ENCODE assay signal across 9 cellular contexts in the genomic region with DNA sequence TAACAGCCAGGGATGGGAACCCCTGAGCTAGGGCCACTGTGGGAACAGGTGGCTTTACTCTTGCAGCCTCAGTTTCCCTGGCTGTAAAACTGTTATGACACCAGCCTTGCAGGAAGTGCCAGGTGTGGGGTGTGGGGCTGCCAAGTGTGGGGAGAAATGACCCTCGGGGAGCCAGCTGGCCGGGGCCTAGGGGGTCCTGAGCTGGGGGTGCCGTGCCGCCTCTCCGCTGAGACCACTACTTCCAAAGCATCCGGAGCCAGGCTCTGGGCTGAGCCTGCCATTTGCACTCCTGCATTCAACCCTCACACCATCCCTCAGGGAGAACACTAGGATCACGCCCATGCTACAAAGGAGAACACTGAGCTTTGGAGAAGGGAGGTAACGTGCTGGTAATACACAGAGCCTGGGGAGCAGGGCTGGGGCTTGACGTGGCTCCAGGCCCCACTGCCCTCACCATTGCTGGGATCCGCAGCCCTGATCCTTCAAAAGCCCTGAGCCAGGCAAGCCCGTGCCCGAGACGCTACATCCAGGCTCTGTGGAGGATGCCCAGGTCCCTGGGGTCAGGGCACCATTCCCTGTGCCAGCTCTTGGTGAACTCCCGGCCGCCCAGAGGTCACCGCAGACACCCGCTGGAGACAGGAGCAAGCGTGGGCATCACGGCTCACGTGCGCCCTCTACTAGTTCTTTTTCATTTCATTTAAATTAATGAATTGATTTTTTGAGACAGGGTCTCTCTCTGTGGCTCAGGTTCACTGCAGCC. TPM values are rescaled to one million over a fixed set of nuclear protein-coding genes. Genes with fewer than 3 reads are reported as not detected.
DNase-seq lines count a peak whose midpoint lies in the region; ATAC-seq and TF ChIP-seq lines count a peak whose summit lies in the region.
"Had no signal": no experiment of that assay in that cellular context is flagged by ENCODE, and none has a peak within 500 bp of the region (broad histone marks: within the 10 kb centered on the region; RNA-seq: fewer than 3 reads in every experiment).

No MANE protein-coding gene starts in this region.

- H3K4me3 ChIP-seq in Jurkat, Clone E6-1 (ENCODE audit: low read length) = no peak overlapping the region
- H3K4me3 ChIP-seq in Peyer's patch (no peak overlapping the region), fibroblast of pulmonary artery (replicated peaks; ENCODE audit: low read depth, low read length) (no peak overlapping the region), neutrophil (ENCODE audit: low read depth in 1 of 2, low read length in 1 of 2) (no peak overlapping the region), suprapubic skin (no peak overlapping the region)

- H3K9me3 Mint-ChIP-seq in activated T-cell treated with anti-CD3 and anti-CD28 coated beads, Interleukin-2, amount 50 U/mL, for 72 hours = no peaks in the 10 kb centered on the region
- H3K9me3 Mint-ChIP-seq: IgD-negative memory B cell had no signal

- WGBS in suprapubic skin = 33% methylated on average over 18 of the region's 21 CpGs

- DNase-seq in CMK (ENCODE audit: low read depth) (peak; percentile 26), Peyer's patch (peak; percentile 47 to 86 (median 74)), fibroblast of pulmonary artery (ENCODE audit: low read depth) (peak; percentile 69), suprapubic skin (ENCODE audit: low spot score in 2 of 2) (peak; percentile 72 to 89), NCI-H187 treated with DMSO at 0.1 percent for 48 hours (lab: John Stamatoyannopoulos, UW) (no peak)
- DNase-seq in Jurkat, Clone E6-1 (ENCODE audit: low read depth, low spot score) = peak; percentile 59
- peak; percentile 66 to 69 for DNase-seq in activated T-cell treated with anti-CD3 and anti-CD28 coated beads, Interleukin-2, amount 50 U/mL, for 72 hours

- H3K36me3 Mint-ChIP-seq in activated T-cell treated with anti-CD3 and anti-CD28 coated beads, Interleukin-2, amount 50 U/mL, for 72 hours (ENCODE audit: insufficient read depth in 2 of 2) = no peaks in the 10 kb centered on the region

- no peaks in the 10 kb centered on the region for H3K4me1 Mint-ChIP-seq in activated T-cell treated with anti-CD3 and anti-CD28 coated beads, Interleukin-2, amount 50 U/mL, for 72 hours (ENCODE audit: low read depth)

- H3K27ac Mint-ChIP-seq in activated T-cell treated with anti-CD3 and anti-CD28 coated beads, Interleukin-2, amount 50 U/mL, for 72 hours = no peak overlapping the region

- peak; percentile 40 to 85 (median 76) for TF ChIP-seq CTCF in Peyer's patch (IDR thresholded peaks at IDR 0.05)
- TF ChIP-seq CTCF in fibroblast of pulmonary artery (IDR thresholded peaks at IDR 0.05; ENCODE audit: low read length, missing control alignments) = peak; percentile 55
- peak; percentile 46 for TF ChIP-seq CTCF in neutrophil (IDR thresholded peaks at IDR 0.05)
- TF ChIP-seq CTCF in suprapubic skin (IDR thresholded peaks at IDR 0.05) = peak; percentile 38 to 67

- peaks cover 14% of the 10 kb centered on the region for H3K27me3 Mint-ChIP-seq in activated T-cell treated with anti-CD3 and anti-CD28 coated beads, Interleukin-2, amount 50 U/mL, for 72 hours (ENCODE audit: low read depth)
- H3K27me3 Mint-ChIP-seq: IgD-negative memory B cell had no signal

- H3K4me1 ChIP-seq in Peyer's patch = peaks cover 0 to 19% (median 6%) of the 10 kb centered on the region in 4 donors
- H3K4me1 ChIP-seq in neutrophil (ENCODE audit: control insufficient read depth in 1 of 2, insufficient read depth in 1 of 2, low read depth in 1 of 2, low read length in 1 of 2) = peaks cover 6 to 8% of the 10 kb centered on the region in 2 experiments
- H3K4me1 ChIP-seq in suprapubic skin = peaks cover 33% of the 10 kb centered on the region

- TF ChIP-seq EP300 in suprapubic skin (IDR thresholded peaks at IDR 0.05) = no peak

- H3K9me3 ChIP-seq in Peyer's patch (no peaks in the 10 kb centered on the region), neutrophil (no peaks in the 10 kb centered on the region), suprapubic skin (no peaks in the 10 kb centered on the region)

- H3K27me3 ChIP-seq in Peyer's patch = no peaks in the 10 kb centered on the region
- peaks cover 16% of the 10 kb centered on the region for H3K27me3 ChIP-seq in neutrophil
- H3K27me3 ChIP-seq in suprapubic skin = no peaks in the 10 kb centered on the region

- no peaks in the 10 kb centered on the region for H3K36me3 ChIP-seq in Peyer's patch
- H3K36me3 ChIP-seq in neutrophil = no peaks in the 10 kb centered on the region
- H3K36me3 ChIP-seq in suprapubic skin = no peaks in the 10 kb centered on the region

- peak; percentile 39 to 55 for ATAC-seq in activated T-cell treated with anti-CD3 and anti-CD28 coated beads, Interleukin-2, amount 50 U/mL, for 72 hours (replicated peaks in 1 of 2)

- no peak overlapping the region for H3K4me3 Mint-ChIP-seq in activated T-cell treated with anti-CD3 and anti-CD28 coated beads, Interleukin-2, amount 50 U/mL, for 72 hours

- no peak for TF ChIP-seq POLR2A in Peyer's patch (IDR thresholded peaks at IDR 0.05)
- TF ChIP-seq POLR2A in suprapubic skin (IDR thresholded peaks at IDR 0.05) = no peak

- H3K27ac ChIP-seq in Peyer's patch (no peak overlapping the region), neutrophil (no peak overlapping the region), suprapubic skin (no peak overlapping the region)

RNA-seq across cellular contexts. Expression of gene GINS2, which starts 28.8 kb away (rescaled TPM):
- 76.8 TPM for polyA plus RNA-seq in Jurkat, Clone E6-1 (2012; ENCODE audit: insufficient read depth, insufficient read length)
- total RNA-seq in Peyer's patch (10 to 100 TPM in 1 of 4 donors, 1 to 10 TPM in 3; 2.9 to 10.7 (median 5.2) TPM), suprapubic skin (1 to 10 TPM in 3 of 4 donors, not detected in 1; 1.8 to 2.5 (median 1.9) TPM)
- 10 to 100 TPM; 32.6 to 55.6 TPM for total RNA-seq in activated T-cell treated with anti-CD3 and anti-CD28 coated beads, Interleukin-2, amount 50 U/mL, for 72 hours

RNA-seq across cellular contexts. Expression of gene C16orf74, which starts 33.3 kb away (rescaled TPM):
- 18.2 TPM for polyA plus RNA-seq in Jurkat, Clone E6-1 (2012; ENCODE audit: insufficient read depth, insufficient read length)
- total RNA-seq in Peyer's patch (1 to 10 TPM in 2 of 4 donors, not detected in 2; 2.5 to 6.6 TPM), suprapubic skin (10 to 100 TPM; 11.0 to 13.0 (median 11.4) TPM)
- total RNA-seq in activated T-cell treated with anti-CD3 and anti-CD28 coated beads, Interleukin-2, amount 50 U/mL, for 72 hours = 1 to 10 TPM in 1 of 2 donors, not detected in 1; 1.2 TPM
